In genomic region chr19:17153996-17154395, GRCh38 we compare ENCODE assay signal across 31 cellular contexts.
"Had no signal": no experiment of that assay in that cellular context is flagged by ENCODE, and none has a peak within 500 bp of the region (broad histone marks: within the 10 kb centered on the region; RNA-seq: fewer than 3 reads in every experiment).

No MANE protein-coding gene starts in this region.

- H3K27ac Mint-ChIP-seq: activated CD4-positive, alpha-beta memory T cell treated with anti-CD3 and anti-CD28 coated beads, Interleukin-2, amount 10 ng/mL, durations not matched to agents 7 days and 5 days; activated CD4-positive, alpha-beta T cell treated with anti-CD3 and anti-CD28 coated beads, Interleukin-2, amount 10 ng/mL, durations not matched to agents 7 days and 5 days; activated naive CD8-positive, alpha-beta T cell; activated T-cell treated with anti-CD3 and anti-CD28 coated beads, Interleukin-2, amount 50 U/mL, for 24 hours; activated T-helper 17 cell treated with anti-CD3 and anti-CD28 coated beads, Interleukin-2, amount 50 U/mL, for 72 hours; effector memory CD8-positive, alpha-beta T cell; T-cell; T-helper 1 cell treated with Interleukin-12 subunit alpha and Interleukin-12 subunit beta and Interleukin-4 antibody, amounts not matched to agents 30 μg/mL and 1 μg/mL, for 36 hours had no signal

- H3K27ac ChIP-seq: body of pancreas had no signal

- FAIRE-seq: colon, endometrium, frontal cortex had no signal

- H3K9me3 ChIP-seq: body of pancreas had no signal

- DNase-seq: activated CD4-positive, alpha-beta memory T cell treated with anti-CD3 and anti-CD28 coated beads, Interleukin-2, amount 10 ng/mL, durations not matched to agents 7 days and 5 days; activated CD4-positive, alpha-beta T cell treated with anti-CD3 and anti-CD28 coated beads for 1 hour; activated CD4-positive, alpha-beta T cell treated with anti-CD3 and anti-CD28 coated beads for 4 hours; activated CD4-positive, alpha-beta T cell treated with anti-CD3 and anti-CD28 coated beads, Interleukin-2, amount 10 ng/mL, durations not matched to agents 7 days and 5 days; activated CD4-positive, alpha-beta T cell treated with anti-CD3 and anti-CD28 coated beads, Interleukin-2, amount 50 U/mL, for 4 hours; activated CD8-positive, alpha-beta memory T cell treated with anti-CD3 and anti-CD28 coated beads, Interleukin-2, amount 50 U/mL, for 48 hours; activated effector memory CD4-positive, alpha-beta T cell treated with Interleukin-2 at 50 U/mL for 16 hours; activated gamma-delta T cell treated with Interleukin-2 at 50 U/mL for 16 hours; activated naive CD4-positive, alpha-beta T cell treated with anti-CD3 and anti-CD28 coated beads, Interleukin-2, amount 50 U/mL, for 16 hours; activated naive CD4-positive, alpha-beta T cell treated with Interleukin-2 at 50 U/mL for 16 hours; activated T-cell treated with anti-CD3 and anti-CD28 coated beads for 4 hours; activated T-cell treated with anti-CD3 and anti-CD28 coated beads, Interleukin-2, amount 50 U/mL, for 24 hours; amniotic stem cell; anterior cingulate cortex; body of pancreas; cortex of kidney; dermis blood vessel endothelial cell; effector CD4-positive, alpha-beta T cell; effector memory CD8-positive, alpha-beta T cell; foreskin fibroblast; head of caudate nucleus; hippocampal formation; T-cell; T-helper 9 cell had no signal

- H3K4me1 ChIP-seq: body of pancreas had no signal

- ATAC-seq: activated T-helper 17 cell treated with anti-CD3 and anti-CD28 coated beads, Interleukin-2, amount 50 U/mL, for 72 hours; body of pancreas; effector memory CD8-positive, alpha-beta T cell; esophagus mucosa; T-cell had no signal

- H3K4me3 ChIP-seq: body of pancreas had no signal

- H3K4me1 Mint-ChIP-seq: activated CD4-positive, alpha-beta memory T cell treated with anti-CD3 and anti-CD28 coated beads, Interleukin-2, amount 10 ng/mL, durations not matched to agents 7 days and 5 days; activated CD4-positive, alpha-beta T cell treated with anti-CD3 and anti-CD28 coated beads, Interleukin-2, amount 10 ng/mL, durations not matched to agents 7 days and 5 days; activated T-helper 17 cell treated with anti-CD3 and anti-CD28 coated beads, Interleukin-2, amount 50 U/mL, for 72 hours had no signal

- H3K9me3 Mint-ChIP-seq: activated CD4-positive, alpha-beta memory T cell treated with anti-CD3 and anti-CD28 coated beads, Interleukin-2, amount 10 ng/mL, durations not matched to agents 7 days and 5 days; activated CD4-positive, alpha-beta T cell treated with anti-CD3 and anti-CD28 coated beads, Interleukin-2, amount 10 ng/mL, durations not matched to agents 7 days and 5 days; activated T-cell treated with anti-CD3 and anti-CD28 coated beads, Interleukin-2, amount 50 U/mL, for 24 hours; activated T-helper 17 cell treated with anti-CD3 and anti-CD28 coated beads, Interleukin-2, amount 50 U/mL, for 72 hours; effector memory CD8-positive, alpha-beta T cell; T-cell; T-helper 1 cell treated with Interleukin-12 subunit alpha and Interleukin-12 subunit beta and Interleukin-4 antibody, amounts not matched to agents 30 μg/mL and 1 μg/mL, for 36 hours had no signal

- H3K27me3 Mint-ChIP-seq: activated CD4-positive, alpha-beta memory T cell treated with anti-CD3 and anti-CD28 coated beads, Interleukin-2, amount 10 ng/mL, durations not matched to agents 7 days and 5 days; activated CD4-positive, alpha-beta T cell treated with anti-CD3 and anti-CD28 coated beads, Interleukin-2, amount 10 ng/mL, durations not matched to agents 7 days and 5 days; activated naive CD8-positive, alpha-beta T cell; activated T-cell treated with anti-CD3 and anti-CD28 coated beads, Interleukin-2, amount 50 U/mL, for 24 hours; activated T-helper 17 cell treated with anti-CD3 and anti-CD28 coated beads, Interleukin-2, amount 50 U/mL, for 72 hours; effector memory CD8-positive, alpha-beta T cell; T-cell had no signal

- H3K4me3 Mint-ChIP-seq: activated CD4-positive, alpha-beta memory T cell treated with anti-CD3 and anti-CD28 coated beads, Interleukin-2, amount 10 ng/mL, durations not matched to agents 7 days and 5 days; activated CD4-positive, alpha-beta T cell treated with anti-CD3 and anti-CD28 coated beads, Interleukin-2, amount 10 ng/mL, durations not matched to agents 7 days and 5 days; activated naive CD8-positive, alpha-beta T cell; activated T-cell treated with anti-CD3 and anti-CD28 coated beads, Interleukin-2, amount 50 U/mL, for 24 hours; activated T-helper 17 cell treated with anti-CD3 and anti-CD28 coated beads, Interleukin-2, amount 50 U/mL, for 72 hours; effector memory CD8-positive, alpha-beta T cell; T-cell; T-helper 1 cell treated with Interleukin-12 subunit alpha and Interleukin-12 subunit beta and Interleukin-4 antibody, amounts not matched to agents 30 μg/mL and 1 μg/mL, for 36 hours had no signal

- H3K27me3 ChIP-seq: body of pancreas had no signal
